In the genomic region with DNA sequence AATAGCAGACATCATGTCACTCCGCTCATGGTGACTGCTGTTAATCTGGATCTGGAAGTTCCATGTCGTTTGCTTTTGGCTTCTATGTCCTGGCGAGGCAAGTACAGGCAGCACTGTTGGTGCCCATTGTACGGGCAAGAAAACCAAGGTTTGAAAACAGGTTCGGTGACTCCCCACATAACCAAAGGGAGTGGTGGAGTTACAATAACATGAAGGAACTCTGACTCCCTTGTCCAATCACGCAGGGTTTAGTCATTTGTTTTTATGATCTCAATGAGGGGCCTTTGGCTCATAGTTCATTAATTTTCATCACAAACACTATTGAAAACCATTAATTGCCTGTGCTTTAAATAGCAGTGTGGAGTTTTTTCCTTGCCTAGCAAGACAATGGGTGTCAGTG, we compare ENCODE assay signal across 32 cellular contexts.
"Had no signal": no experiment of that assay in that cellular context is flagged by ENCODE, and none has a peak within 500 bp of the region (broad histone marks: within the 10 kb centered on the region; RNA-seq: fewer than 3 reads in every experiment).

No MANE protein-coding gene starts in this region.

- H3K4me1 Mint-ChIP-seq: activated naive CD4-positive, alpha-beta T cell treated with anti-CD3 and anti-CD28 coated beads, Interleukin-2, amount 10 ng/mL, durations not matched to agents 7 days and 5 days; central memory CD8-positive, alpha-beta T cell; stimulated activated naive B cell treated with anti-CD40 and anti-IgM and Interleukin-4, amounts not matched to agents 10 μg/mL and 1 μg/mL and 100 μg/mL, for 72 hours had no signal

- H3K27me3 ChIP-seq: heart right ventricle, left lung, sigmoid colon, stomach, thyroid gland had no signal

- ATAC-seq: activated CD4-positive, CD25-positive, alpha-beta regulatory T cell treated with anti-CD3 and anti-CD28 coated beads, Interleukin-2, amount 50 U/mL, for 24 hours had no signal

- H3K27ac ChIP-seq: heart right ventricle, left lung, lower lobe of right lung, sigmoid colon, stomach, thyroid gland, WERI-Rb-1 had no signal

- H3K4me1 ChIP-seq: heart right ventricle, left lung, lower lobe of right lung, sigmoid colon, thyroid gland had no signal

- H3K9me3 Mint-ChIP-seq: activated CD4-positive, alpha-beta memory T cell treated with anti-CD3 and anti-CD28 coated beads for 36 hours; activated CD4-positive, alpha-beta T cell treated with anti-CD3 and anti-CD28 coated beads, Interleukin-2, amount 10 ng/mL, durations not matched to agents 24 days and 14 days; activated naive CD4-positive, alpha-beta T cell treated with anti-CD3 and anti-CD28 coated beads, Interleukin-2, amount 10 ng/mL, durations not matched to agents 7 days and 5 days; activated T-helper 1 cell treated with anti-CD3 and anti-CD28 coated beads, Interleukin-12 subunit alpha, Interleukin-12 subunit beta, Interleukin-2, Interleukin-4 antibody, amounts not matched to agents 30 ng/mL and 10 ng/mL and 1 ng/mL, durations not matched to agents 14 hours and 24 hours and 36 hours; central memory CD8-positive, alpha-beta T cell; dendritic cell treated with granulocyte-macrophage colony-stimulating factor and Interleukin-4, amounts not matched to agents 40 ng/mL and 50 ng/mL, for 4 days; natural killer cell treated with Interleukin-12 subunit alpha and Interleukin-12 subunit beta and Interleukin-15 and Interleukin-18, amount 100 ng/mL, for 72 hours; stimulated activated naive B cell treated with anti-CD40 and anti-IgM and Interleukin-4, amounts not matched to agents 10 μg/mL and 1 μg/mL and 100 μg/mL, for 72 hours; T-helper 1 cell treated with Interleukin-12 subunit alpha and Interleukin-12 subunit beta and Interleukin-4 antibody, amounts not matched to agents 30 μg/mL and 1 μg/mL, for 36 hours had no signal

- H3K9me3 ChIP-seq: heart right ventricle, left lung, lower lobe of right lung, mucosa of descending colon, sigmoid colon, stomach, thyroid gland had no signal

- H3K27ac Mint-ChIP-seq: activated CD4-positive, alpha-beta memory T cell treated with anti-CD3 and anti-CD28 coated beads for 36 hours; activated CD4-positive, alpha-beta T cell treated with anti-CD3 and anti-CD28 coated beads, Interleukin-2, amount 10 ng/mL, durations not matched to agents 24 days and 14 days; activated naive CD4-positive, alpha-beta T cell treated with anti-CD3 and anti-CD28 coated beads, Interleukin-2, amount 10 ng/mL, durations not matched to agents 7 days and 5 days; activated T-helper 1 cell treated with anti-CD3 and anti-CD28 coated beads, Interleukin-12 subunit alpha, Interleukin-12 subunit beta, Interleukin-2, Interleukin-4 antibody, amounts not matched to agents 30 ng/mL and 10 ng/mL and 1 ng/mL, durations not matched to agents 14 hours and 24 hours and 36 hours; dendritic cell treated with granulocyte-macrophage colony-stimulating factor and Interleukin-4, amounts not matched to agents 40 ng/mL and 50 ng/mL, for 4 days; natural killer cell treated with Interleukin-12 subunit alpha and Interleukin-12 subunit beta and Interleukin-15 and Interleukin-18, amount 100 ng/mL, for 72 hours; T-helper 1 cell treated with Interleukin-12 subunit alpha and Interleukin-12 subunit beta and Interleukin-4 antibody, amounts not matched to agents 30 μg/mL and 1 μg/mL, for 36 hours had no signal

- H3K36me3 Mint-ChIP-seq: activated CD4-positive, alpha-beta memory T cell treated with anti-CD3 and anti-CD28 coated beads for 36 hours; activated naive CD4-positive, alpha-beta T cell treated with anti-CD3 and anti-CD28 coated beads, Interleukin-2, amount 10 ng/mL, durations not matched to agents 7 days and 5 days; natural killer cell treated with Interleukin-12 subunit alpha and Interleukin-12 subunit beta and Interleukin-15 and Interleukin-18, amount 100 ng/mL, for 72 hours; stimulated activated naive B cell treated with anti-CD40 and anti-IgM and Interleukin-4, amounts not matched to agents 10 μg/mL and 1 μg/mL and 100 μg/mL, for 72 hours had no signal

- H3K4me3 Mint-ChIP-seq: activated CD4-positive, alpha-beta memory T cell treated with anti-CD3 and anti-CD28 coated beads for 36 hours; activated CD4-positive, alpha-beta T cell treated with anti-CD3 and anti-CD28 coated beads, Interleukin-2, amount 10 ng/mL, durations not matched to agents 24 days and 14 days; activated naive CD4-positive, alpha-beta T cell treated with anti-CD3 and anti-CD28 coated beads, Interleukin-2, amount 10 ng/mL, durations not matched to agents 7 days and 5 days; activated T-helper 1 cell treated with anti-CD3 and anti-CD28 coated beads, Interleukin-12 subunit alpha, Interleukin-12 subunit beta, Interleukin-2, Interleukin-4 antibody, amounts not matched to agents 30 ng/mL and 10 ng/mL and 1 ng/mL, durations not matched to agents 14 hours and 24 hours and 36 hours; central memory CD8-positive, alpha-beta T cell; dendritic cell treated with granulocyte-macrophage colony-stimulating factor and Interleukin-4, amounts not matched to agents 40 ng/mL and 50 ng/mL, for 4 days; natural killer cell treated with Interleukin-12 subunit alpha and Interleukin-12 subunit beta and Interleukin-15 and Interleukin-18, amount 100 ng/mL, for 72 hours; stimulated activated naive B cell treated with anti-CD40 and anti-IgM and Interleukin-4, amounts not matched to agents 10 μg/mL and 1 μg/mL and 100 μg/mL, for 72 hours; T-helper 1 cell treated with Interleukin-12 subunit alpha and Interleukin-12 subunit beta and Interleukin-4 antibody, amounts not matched to agents 30 μg/mL and 1 μg/mL, for 36 hours had no signal

- H3K27me3 Mint-ChIP-seq: activated CD4-positive, alpha-beta memory T cell treated with anti-CD3 and anti-CD28 coated beads for 36 hours; dendritic cell treated with granulocyte-macrophage colony-stimulating factor and Interleukin-4, amounts not matched to agents 40 ng/mL and 50 ng/mL, for 4 days had no signal

- H3K4me3 ChIP-seq: heart right ventricle, left lung, lower lobe of right lung, mucosa of descending colon, sigmoid colon, stomach, thyroid gland had no signal

- H3K36me3 ChIP-seq: heart right ventricle, left lung, lower lobe of right lung, sigmoid colon, stomach, thyroid gland, WERI-Rb-1 had no signal

- DNase-seq: activated CD4-positive, alpha-beta memory T cell treated with anti-CD3 and anti-CD28 coated beads for 36 hours; activated CD4-positive, alpha-beta T cell treated with anti-CD3 and anti-CD28 coated beads, Interleukin-2, amount 10 ng/mL, durations not matched to agents 24 days and 14 days; activated CD8-positive, alpha-beta memory T cell treated with anti-CD3 and anti-CD28 coated beads, Interleukin-2, amount 50 U/mL, for 4 hours; activated effector memory CD4-positive, alpha-beta T cell treated with anti-CD3 and anti-CD28 coated beads, Interleukin-2, amount 50 U/mL, for 16 hours; activated naive CD4-positive, alpha-beta T cell treated with anti-CD3 and anti-CD28 coated beads, Interleukin-2, amount 10 ng/mL, durations not matched to agents 7 days and 5 days; activated T-cell treated with anti-CD3 and anti-CD28 coated beads, Interleukin-2, amount 50 U/mL, for 1 hour; amniotic stem cell; effector CD4-positive, alpha-beta T cell; erythroblast; foreskin melanocyte; heart right ventricle; left lung; lower lobe of right lung; mesendoderm; mucosa of descending colon; sigmoid colon; small intestine; stimulated activated CD4-positive, alpha-beta T cell treated with anti-CD3 and anti-CD28 coated beads, Interleukin-1b, Interleukin-23, amount 100 ng/mL, for 48 hours; stimulated activated CD4-positive, alpha-beta T cell treated with anti-CD3 and anti-CD28 coated beads, Interleukin-4, amount 100 ng/mL, for 4 hours; stimulated activated CD8-positive, alpha-beta memory T cell treated with anti-CD3 and anti-CD28 coated beads, Interleukin-4, amount 100 ng/mL, for 48 hours; stimulated activated naive B cell treated with anti-CD40 and anti-IgM and Interleukin-4, amounts not matched to agents 10 μg/mL and 1 μg/mL and 100 μg/mL, for 72 hours; stomach; SW 1271; T-helper 9 cell; thyroid gland; WERI-Rb-1 had no signal
